ENCODE assay signal across 8 cellular contexts in genomic region chr3:30628931-30629590, GRCh38. TPM values are rescaled to one million over a fixed set of nuclear protein-coding genes. Genes with fewer than 3 reads are reported as not detected.
A peak's percentile ranks its signal among the peaks of the same experiment; 100 is the strongest.
DNase-seq lines count a peak whose midpoint lies in the region; ATAC-seq, FAIRE-seq and TF ChIP-seq lines count a peak whose summit lies in the region.

No MANE protein-coding gene starts in this region.

- peaks cover 46% of the 10 kb centered on the region for H4K20me1 ChIP-seq in Loucy (ENCODE audit: insufficient read depth, low read length, poor library complexity, severe bottlenecking)
- H4K20me1 ChIP-seq in K562 (replicated peaks; ENCODE audit: control insufficient read depth, insufficient read depth, low read length) = no peaks in the 10 kb centered on the region

- POLR2A ChIA-PET in K562 (lab: Yijun Ruan, JAX) = no interaction called here

- H3K9ac ChIP-seq in Loucy (ENCODE audit: low read depth, low read length, poor library complexity, severe bottlenecking) = peak overlapping the region; percentile 29
- H3K9ac ChIP-seq in K562 (ENCODE audit: insufficient read depth in 1 of 2, low read depth in 2 of 2, low read length in 2 of 2) = no peak overlapping the region

- no TSS peak for BruUV-seq in K562 (replicated peaks; lab: Mats Ljungman, UMichigan)

- H3K27me3 ChIP-seq in Loucy (ENCODE audit: insufficient read depth, low read length, poor library complexity, severe bottlenecking) (no peaks in the 10 kb centered on the region), K562 (ENCODE audit: control insufficient read depth in 2 of 2, insufficient read depth in 2 of 2, low read length in 2 of 2) (no peaks in the 10 kb centered on the region), right lobe of liver (no peaks in the 10 kb centered on the region)

- 0% methylated on average over 5 of the region's 5 CpGs for WGBS in K562 (ENCODE audit: insufficient coverage, low coverage, missing lambda C conversion rate)
- WGBS in right lobe of liver (ENCODE audit: insufficient coverage, low coverage, low lambda C conversion rate, missing lambda C conversion rate) = 83% methylated on average over 5 of the region's 5 CpGs

- H3K9me3 ChIP-seq in Loucy (ENCODE audit: insufficient read depth, low read depth, low read length) = no peaks in the 10 kb centered on the region
- H3K9me3 ChIP-seq in K562 (replicated peaks; ENCODE audit: control insufficient read depth, insufficient read depth, low read depth, low read length) = no peaks in the 10 kb centered on the region; the same call in none of the 2 replicates
- H3K9me3 ChIP-seq in right lobe of liver = no peaks in the 10 kb centered on the region

- peak; percentile 69 for TF ChIP-seq CTCF in Loucy (conservative IDR thresholded peaks at IDR 0.05; ENCODE audit: low read length)
- no peak for TF ChIP-seq CTCF in K562 (IDR thresholded peaks at IDR 0.05 in 2 of 3, conservative IDR thresholded peaks at IDR 0.05 in 1 of 3; ENCODE audit: insufficient read depth in 2 of 3, low read depth in 1 of 3, low read length in 3 of 3)
- TF ChIP-seq CTCF in right lobe of liver (IDR thresholded peaks at IDR 0.05) = peak in 3 of 4 donors; percentile 10 to 14 (median 13)

- H3K27ac ChIP-seq in K562 (ENCODE audit: extremely low read depth, low read depth, low read length) (no peak overlapping the region), right lobe of liver (peak overlapping the region; percentile 6 to 92 (median 27))

- H3K36me3 ChIP-seq in Loucy (ENCODE audit: insufficient read depth, low read length) = peaks cover 50% of the 10 kb centered on the region
- no peaks in the 10 kb centered on the region for H3K36me3 ChIP-seq in K562 (ENCODE audit: control insufficient read depth, insufficient read depth, low read length)
- no peaks in the 10 kb centered on the region for H3K36me3 ChIP-seq in right lobe of liver

- H2AFZ ChIP-seq in Loucy (ENCODE audit: low read length) (no peak overlapping the region), K562 (ENCODE audit: low read depth, low read length) (no peak overlapping the region)

- H3K9me2 ChIP-seq in Loucy (replicated peaks; ENCODE audit: low read depth, low read length) = no peaks in the 10 kb centered on the region

- no peak for TF ChIP-seq POLR2A in K562 (conservative IDR thresholded peaks at IDR 0.05)
- TF ChIP-seq POLR2A in right lobe of liver (IDR thresholded peaks at IDR 0.05) = no peak

- DNase-seq in CD1c-positive myeloid dendritic cell (ENCODE audit: extremely low spot score) (peak; percentile 64), K562 (ENCODE audit: extremely low read depth in 1 of 4, low spot score in 3 of 4) (no peak), right lobe of liver (no peak)
- DNase-seq in effector CD8-positive, alpha-beta T cell (lab: John Stamatoyannopoulos, UW) = no peak
- no peak for DNase-seq in activated CD4-positive, alpha-beta T cell treated with anti-CD3 and anti-CD28 coated beads, Interleukin-2, amount 50 U/mL, for 4 hours

- TF ChIP-seq EP300 in K562 (IDR thresholded peaks at IDR 0.05; ENCODE audit: low read length) = no peak

- H3F3A ChIP-seq in Loucy (ENCODE audit: low read depth) = 0 out of 2 replicates have a peak, but pooled peaks cover under 1% of the 10 kb centered on the region

- H3K4me1 ChIP-seq in Loucy (ENCODE audit: insufficient read depth, low read length, poor library complexity, severe bottlenecking) (peaks cover 61% of the 10 kb centered on the region), K562 (replicated peaks in 1 of 2; ENCODE audit: control insufficient read depth in 2 of 2, insufficient read depth in 2 of 2, low read length in 2 of 2) (no peaks in the 10 kb centered on the region), right lobe of liver (peaks cover 0 to 65% (median 23%) of the 10 kb centered on the region in 4 donors)

- peaks cover 100% of the 10 kb centered on the region for H3K79me2 ChIP-seq in Loucy (ENCODE audit: insufficient read depth, low read length)
- no peaks in the 10 kb centered on the region for H3K79me2 ChIP-seq in K562 (ENCODE audit: control insufficient read depth, insufficient read depth, low read length)

- in situ Hi-C loops in K562 (cut with MboI) = no loop called here

- ATAC-seq in K562 = no peak
- peak in 3 of 4 donors; percentile 12 to 25 (median 17) for ATAC-seq in right lobe of liver
- ATAC-seq in GM18909 (IDR thresholded peaks at IDR 0.05; ENCODE audit: poor library complexity, unreplicated experiment) = no peak
- no peak for ATAC-seq in HG02938 (IDR thresholded peaks at IDR 0.05; ENCODE audit: unreplicated experiment)

- CTCF ChIA-PET in K562 (lab: Yijun Ruan, JAX; ENCODE audit: low intra/inter-chr PET ratio) = no interaction called here

- intact Hi-C loops in K562 (cut with micrococcal nuclease) (no loop called here), right lobe of liver (cut with DNase I) (no loop called here)

- H3K9me1 ChIP-seq in K562 (ENCODE audit: control insufficient read depth, insufficient read depth, low read length) = no peaks in the 10 kb centered on the region

- H3K4me2 ChIP-seq in Loucy (ENCODE audit: low read depth, low read length, poor library complexity, severe bottlenecking) (peak overlapping the region; percentile 48), K562 (ENCODE audit: insufficient read depth, low read length) (no peak overlapping the region)

- FAIRE-seq in K562 (lab: Jason Lieb, UNC) = no peak

- H3K4me3 ChIP-seq in Loucy (ENCODE audit: low read length, poor library complexity, severe bottlenecking) (no peak overlapping the region), K562 (no peak overlapping the region), right lobe of liver (no peak overlapping the region)

- TF ChIP-seq RAD21 in K562 (CRISPR knock-in tag; conservative IDR thresholded peaks at IDR 0.05 in 1 of 2, IDR thresholded peaks at IDR 0.05 in 1 of 2) = peak; percentile 45 to 50

TF ChIP-seq in K562, 482 proteins besides CTCF, POLR2A, EP300 and RAD21:
- TF ChIP-seq E2F3 (CRISPR knock-in tag; IDR thresholded peaks at IDR 0.05) = no peak
- no peak for TF ChIP-seq RBM15 (IDR thresholded peaks at IDR 0.05; ENCODE audit: insufficient read depth, low read length)
- TF ChIP-seq SRSF3 (IDR thresholded peaks at IDR 0.05; ENCODE audit: insufficient read depth, low read length) = no peak
- TF ChIP-seq ZNF140 (CRISPR knock-in tag; IDR thresholded peaks at IDR 0.05) = no peak
- TF ChIP-seq YBX1 (IDR thresholded peaks at IDR 0.05) = no peak
- TF ChIP-seq NFE2 (IDR thresholded peaks at IDR 0.05; ENCODE audit: low read depth) = no peak

RNA-seq across cellular contexts. Expression of gene TGFBR2, which starts 22.7 kb away (rescaled TPM):
- total RNA-seq in K562 (2011; cell fraction: chromatin; rRNA removed; ENCODE audit: low replicate concordance) = 0.28 and 0.42 TPM in 2 replicates
- total RNA-seq in K562 (2011; cell fraction: nucleolus; rRNA removed) = 0.33 and 0.39 TPM in 2 replicates
- total RNA-seq in K562 (2011; cell fraction: nucleoplasm; rRNA removed) = 0.29 and 0.53 TPM in 2 replicates
- total RNA-seq in K562 (2014; rRNA removed) (0.14 and 0.16 TPM in 2 replicates), K562 (2014; rRNA removed; fragmentation: Illumina TruSeq; extraction: Trizol) (0.15 and 0.29 TPM in 2 replicates), K562 (2015; rRNA removed; fragmentation: Illumina TruSeq; extraction: Trizol) (0.30 and 0.36 TPM in 2 replicates), K562 (2021) (0.81 and 0.84 TPM in 2 replicates), right lobe of liver (10 to 100 TPM; 24.9 to 52.6 (median 45.5) TPM)
- polyA plus RNA-seq in K562 (2011; rRNA removed) (0.07 and 0.11 TPM in 2 replicates), K562 (2014; fragmentation: Illumina TruSeq; extraction: Trizol) (0.26 and 0.30 TPM in 2 replicates), K562 (2014; fragmentation: Nextera tagmentation; extraction: Ambion mirVana) (under 1 TPM; 0.24 to 0.28 TPM), K562 (2014; rRNA removed) (0.11 and 0.15 TPM in 2 replicates)
- 0.07 and 0.12 TPM in 2 replicates for polyA plus RNA-seq in K562 (2011; cell fraction: cytosol; rRNA removed)
- polyA plus RNA-seq in K562 (2011; cell fraction: nucleus; rRNA removed) = 0.06 TPM in 2 replicates
- 0.21 and 0.68 TPM in 2 replicates for polyA plus RNA-seq in K562 (2012)
- polyA minus RNA-seq in K562 (2011; rRNA and poly(A)+ RNA removed) = 0.12 and 0.21 TPM in 2 replicates
- polyA minus RNA-seq in K562 (2011; cell fraction: cytosol; rRNA and poly(A)+ RNA removed) = 1.5 TPM in 1 of 2 replicates, not detected in the other
- 0.11 and 0.13 TPM in 2 replicates for polyA minus RNA-seq in K562 (2011; cell fraction: nucleus; rRNA and poly(A)+ RNA removed)

Comparison
In these comparisons a context has a peak if more than half of its experiments do, and no peak if none do; other contexts are left out.
1. CTCF ChIP-seq: peak in Loucy (single experiment) and right lobe of liver (3 of 4); none in K562 (0 of 3).
2. ATAC-seq: peak in right lobe of liver (3 of 4); none in K562 (single experiment), GM18909 (single experiment) and HG02938 (single experiment).
3. RNA of gene TGFBR2, which starts 22.7 kb away (total RNA-seq): 24.9 to 52.6 TPM in right lobe of liver; 0.14 to 0.84 TPM in K562; every median in the first group is over 10 times any median in the second.